ENCODE assay signal across 18 cellular contexts in genomic region chr14:62206456-62206855, GRCh38.
"Had no signal": no experiment of that assay in that cellular context is flagged by ENCODE, and none has a peak within 500 bp of the region (broad histone marks: within the 10 kb centered on the region; RNA-seq: fewer than 3 reads in every experiment).

No MANE protein-coding gene starts in this region.

- H3K4me3 ChIP-seq: adrenal gland had no signal

- H3K9me3 Mint-ChIP-seq: activated naive CD4-positive, alpha-beta T cell treated with anti-CD3 and anti-CD28 coated beads for 36 hours had no signal

- H3K36me3 ChIP-seq: adrenal gland, neutrophil had no signal

- H3K4me1 ChIP-seq: adrenal gland had no signal

- DNase-seq: activated CD4-positive, alpha-beta T cell treated with anti-CD3 and anti-CD28 coated beads for 1 hour; activated CD4-positive, alpha-beta T cell treated with anti-CD3 and anti-CD28 coated beads, Interleukin-2, amount 50 U/mL, for 48 hours; activated naive CD4-positive, alpha-beta T cell treated with anti-CD3 and anti-CD28 coated beads for 36 hours; adrenal gland; effector memory CD4-positive, alpha-beta T cell; kidney glomerular epithelial cell; left ventricle myocardium superior; mesendoderm; natural killer cell; retina; stimulated activated CD4-positive, alpha-beta T cell treated with anti-CD3 and anti-CD28 coated beads, Interleukin-12 subunit alpha, Interleukin-12 subunit beta, amount 100 ng/mL, for 4 hours; stimulated activated CD4-positive, alpha-beta T cell treated with anti-CD3 and anti-CD28 coated beads, Interleukin-2, amount 100 ng/mL, for 24 hours; T-helper 1 cell; T1000 had no signal

- H3K4me1 Mint-ChIP-seq: activated T-helper 17 cell treated with anti-CD3 and anti-CD28 coated beads, Interleukin-2, amount 50 U/mL, for 72 hours; brain; natural killer cell had no signal

- H3K27ac ChIP-seq: adrenal gland, epithelial cell of prostate, neutrophil had no signal

- H3K9me3 ChIP-seq: adrenal gland, neutrophil had no signal

- ATAC-seq: activated T-helper 17 cell treated with anti-CD3 and anti-CD28 coated beads, Interleukin-2, amount 50 U/mL, for 72 hours; left ventricle myocardium superior; natural killer cell had no signal

- H3K27ac Mint-ChIP-seq: activated naive CD4-positive, alpha-beta T cell treated with anti-CD3 and anti-CD28 coated beads for 36 hours; activated T-helper 17 cell treated with anti-CD3 and anti-CD28 coated beads, Interleukin-2, amount 50 U/mL, for 72 hours; brain; natural killer cell had no signal

- H3K27me3 ChIP-seq: adrenal gland, neutrophil had no signal

- H3K4me3 Mint-ChIP-seq: activated naive CD4-positive, alpha-beta T cell treated with anti-CD3 and anti-CD28 coated beads for 36 hours; activated T-helper 17 cell treated with anti-CD3 and anti-CD28 coated beads, Interleukin-2, amount 50 U/mL, for 72 hours; brain; natural killer cell had no signal

- H3K36me3 Mint-ChIP-seq: brain had no signal
